In the genomic region with DNA sequence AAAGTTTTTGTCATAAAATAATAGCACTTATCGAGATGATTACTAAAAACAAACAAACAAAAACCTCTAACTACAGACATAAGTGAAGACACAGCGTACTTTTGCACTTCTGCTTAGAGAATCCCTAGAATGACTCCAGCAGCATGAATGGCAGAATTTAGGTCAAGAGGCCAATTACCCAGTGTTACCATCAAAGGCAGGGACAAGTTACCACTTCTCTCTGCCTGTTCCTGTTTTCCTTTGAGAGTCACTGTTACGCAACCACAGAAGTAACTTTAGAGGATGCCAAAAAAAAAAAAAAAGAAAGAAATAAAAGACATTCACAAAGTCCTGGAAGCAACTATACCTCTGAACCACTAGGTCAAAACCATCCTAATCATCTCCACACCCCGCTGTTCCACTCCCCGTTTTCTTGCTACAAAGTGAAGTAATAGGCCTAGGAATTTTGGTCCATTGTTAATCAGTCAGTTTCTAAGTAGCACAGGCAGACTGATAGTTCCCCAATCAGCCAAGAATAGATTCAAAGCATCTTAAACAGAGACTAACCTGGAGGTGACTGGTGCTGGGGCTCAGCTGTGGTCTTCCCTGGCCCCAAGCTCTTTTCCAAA, we compare ENCODE assay signal across 11 cellular contexts. TPM values are rescaled to one million over a fixed set of nuclear protein-coding genes. Genes with fewer than 3 reads are reported as not detected.
DNase-seq lines count a peak whose midpoint lies in the region; ATAC-seq and TF ChIP-seq lines count a peak whose summit lies in the region.
"Had no signal": no experiment of that assay in that cellular context is flagged by ENCODE, and none has a peak within 500 bp of the region (broad histone marks: within the 10 kb centered on the region; RNA-seq: fewer than 3 reads in every experiment).

No MANE protein-coding gene starts in this region.

- no CpG with 5 or more reads among the region's 5 CpGs for WGBS in H9 (ENCODE audit: extremely low coverage, insufficient read length, low lambda C conversion rate)

- no peak overlapping the region for H2BK12ac ChIP-seq in H9 (ENCODE audit: insufficient read length, low read depth, low read length)

- no peak overlapping the region for H3K56ac ChIP-seq in H9 (ENCODE audit: insufficient read length, low read depth, low read length)

- H3K4me1 ChIP-seq in BLaER1 treated with 17β-estradiol and CSF1 and Interleukin-3, amounts not matched to agents 10 nM and 100 nM: peaks cover 14 to 89% (median 62%) of the 10 kb centered on the region in 10 experiments; a peak in 18 of 20 replicates
- peaks cover 0 to 13% of the 10 kb centered on the region in 2 donors for H3K4me1 ChIP-seq in naive thymus-derived CD4-positive, alpha-beta T cell (ENCODE audit: control insufficient read depth in 2 of 2, insufficient read depth in 2 of 2, low read length in 2 of 2)
- H3K4me1 ChIP-seq in H9 (ENCODE audit: insufficient read depth, low read length): no peaks in the 10 kb centered on the region; the same call in 1 of the 2 replicates

- TF ChIP-seq CTCF in epithelial cell of esophagus (IDR thresholded peaks at IDR 0.05; ENCODE audit: insufficient read depth, low read depth, low read length, missing control alignments) (no peak), H9 (conservative IDR thresholded peaks at IDR 0.05) (no peak)

- DNase-seq in OCI-M1 (lab: John Stamatoyannopoulos, UW): peak; percentile 50
- DNase-seq in epithelial cell of esophagus (ENCODE audit: low read depth): peak; percentile 47
- no peak for DNase-seq in naive thymus-derived CD4-positive, alpha-beta T cell
- DNase-seq in stimulated activated CD4-positive, alpha-beta T cell treated with anti-CD3 and anti-CD28 coated beads, Interleukin-12 subunit alpha, Interleukin-12 subunit beta, amount 100 ng/mL, for 4 hours: no peak
- DNase-seq in H9: no peak
- DNase-seq in amniotic stem cell (lab: John Stamatoyannopoulos, UW): no peak
- DNase-seq in stimulated activated naive B cell treated with anti-CD40 and anti-IgM and Interleukin-4, amounts not matched to agents 10 μg/mL and 1 μg/mL and 100 μg/mL, for 72 hours: no peak
- DNase-seq: activated T-cell treated with anti-CD3 and anti-CD28 coated beads, Interleukin-2, amount 50 U/mL, for 72 hours; CD4-positive, CD25-positive, alpha-beta regulatory T cell; NCI-H187 treated with DMSO at 0.1 percent for 48 hours had no signal

- H3K36me3 ChIP-seq in BLaER1 treated with 17β-estradiol and CSF1 and Interleukin-3, amounts not matched to agents 10 nM and 100 nM: peaks cover 0 to 5% (median 0%) of the 10 kb centered on the region in 11 experiments; a peak in 1 of 22 replicates
- H3K36me3 ChIP-seq in naive thymus-derived CD4-positive, alpha-beta T cell (ENCODE audit: control insufficient read depth in 2 of 3, insufficient read depth in 3 of 3, low read length in 3 of 3): no peaks in the 10 kb centered on the region

- no peak overlapping the region for H2BK120ac ChIP-seq in H9 (ENCODE audit: low read depth, low read length, poor library complexity, severe bottlenecking)

- H4K8ac ChIP-seq in H9 (replicated peaks; ENCODE audit: insufficient read length, low read depth, low read length): no peak overlapping the region

- peaks cover 0 to 8% (median 4%) of the 10 kb centered on the region in 5 donors for H3K27me3 Mint-ChIP-seq in naive thymus-derived CD4-positive, alpha-beta T cell
- no peaks in the 10 kb centered on the region for H3K27me3 Mint-ChIP-seq in H9 (ENCODE audit: low read depth)
- peaks cover 15 to 45% of the 10 kb centered on the region in 2 donors for H3K27me3 Mint-ChIP-seq in stimulated activated naive B cell treated with anti-CD40 and anti-IgM and Interleukin-4, amounts not matched to agents 10 μg/mL and 1 μg/mL and 100 μg/mL, for 72 hours

- intact Hi-C loops in naive thymus-derived CD4-positive, alpha-beta T cell (cut with micrococcal nuclease): loop anchor here in 1 of 2 donors (5.0 kb wide), 1 partner anchor 75 kb away; no protein-coding TSS in a partner anchor

- POLR2A ChIA-PET in naive thymus-derived CD4-positive, alpha-beta T cell (lab: Charles Lee): no interaction called here

- H3K27ac ChIP-seq in BLaER1 treated with 17β-estradiol and CSF1 and Interleukin-3, amounts not matched to agents 10 nM and 100 nM: peak overlapping the region in 9 of 11 experiments; percentile 35 to 87 (median 70); a peak in 15 of 22 replicates
- H3K27ac ChIP-seq in naive thymus-derived CD4-positive, alpha-beta T cell (ENCODE audit: low read depth, low read length): no peak overlapping the region
- no peak overlapping the region for H3K27ac ChIP-seq in H9 (ENCODE audit: insufficient read length, low read depth, low read length)

- peaks cover 0 to 16% (median 0%) of the 10 kb centered on the region in 11 experiments; a peak in 2 of 22 replicates for H3K9me3 ChIP-seq in BLaER1 treated with 17β-estradiol and CSF1 and Interleukin-3, amounts not matched to agents 10 nM and 100 nM (replicated peaks in 1 of 11)
- H3K9me3 ChIP-seq in naive thymus-derived CD4-positive, alpha-beta T cell (ENCODE audit: control insufficient read depth in 2 of 3, low read length in 3 of 3): no peaks in the 10 kb centered on the region
- no peaks in the 10 kb centered on the region for H3K9me3 ChIP-seq in H9 (ENCODE audit: control insufficient read depth, low read depth, low read length)

- no peaks in the 10 kb centered on the region for H3K79me2 ChIP-seq in H9 (ENCODE audit: insufficient read depth, low read length)

- no peak overlapping the region for H2BK5ac ChIP-seq in H9 (ENCODE audit: insufficient read length, low read length)

- CTCF ChIA-PET in naive thymus-derived CD4-positive, alpha-beta T cell (lab: Charles Lee): interaction anchor here (0.6 to 1.0 kb wide), 2 partner anchors 66 to 79 kb away, joined by 3 to 4 read pairs; no protein-coding TSS in a partner anchor

- no peak overlapping the region for H4K5ac ChIP-seq in H9 (ENCODE audit: insufficient read length, low read depth, low read length)

- H3K27me3 ChIP-seq in BLaER1 treated with 17β-estradiol and CSF1 and Interleukin-3, amounts not matched to agents 10 nM and 100 nM: no peaks in the 10 kb centered on the region
- no peaks in the 10 kb centered on the region for H3K27me3 ChIP-seq in naive thymus-derived CD4-positive, alpha-beta T cell (ENCODE audit: control insufficient read depth in 2 of 2, insufficient read depth in 2 of 2, low read length in 2 of 2)
- H3K27me3 ChIP-seq in H9 (ENCODE audit: insufficient read depth, low read length): no peaks in the 10 kb centered on the region

- H3K9ac ChIP-seq in BLaER1 treated with 17β-estradiol and CSF1 and Interleukin-3, amounts not matched to agents 10 nM and 100 nM: peak overlapping the region in 6 of 11 experiments; percentile 3 to 85 (median 68); a peak in 10 of 22 replicates
- no peak overlapping the region for H3K9ac ChIP-seq in H9 (ENCODE audit: extremely low read depth, insufficient read length, low read length)

- no peak overlapping the region for H3K14ac ChIP-seq in H9 (ENCODE audit: insufficient read depth, low read length)

- ATAC-seq in naive thymus-derived CD4-positive, alpha-beta T cell: peak; percentile 46
- ATAC-seq in stimulated activated naive B cell treated with anti-CD40 and anti-IgM and Interleukin-4, amounts not matched to agents 10 μg/mL and 1 μg/mL and 100 μg/mL, for 72 hours (replicated peaks): no peak
- ATAC-seq: activated T-cell treated with anti-CD3 and anti-CD28 coated beads, Interleukin-2, amount 50 U/mL, for 72 hours had no signal

- peak overlapping the region in 5 of 10 experiments; percentile 25 to 67 (median 54); a peak in 9 of 20 replicates for H3K4me3 ChIP-seq in BLaER1 treated with 17β-estradiol and CSF1 and Interleukin-3, amounts not matched to agents 10 nM and 100 nM
- no peak overlapping the region for H3K4me3 ChIP-seq in epithelial cell of esophagus (ENCODE audit: low read length)
- H3K4me3 ChIP-seq in naive thymus-derived CD4-positive, alpha-beta T cell (ENCODE audit: low read length): no peak overlapping the region

- H4K91ac ChIP-seq in H9 (ENCODE audit: insufficient read length, low read depth, low read length): no peak overlapping the region

- no peaks in the 10 kb centered on the region for H3K36me3 Mint-ChIP-seq in naive thymus-derived CD4-positive, alpha-beta T cell
- no peaks in the 10 kb centered on the region for H3K36me3 Mint-ChIP-seq in H9 (ENCODE audit: insufficient read depth in 1 of 3, low read depth in 3 of 3)
- no peaks in the 10 kb centered on the region for H3K36me3 Mint-ChIP-seq in stimulated activated naive B cell treated with anti-CD40 and anti-IgM and Interleukin-4, amounts not matched to agents 10 μg/mL and 1 μg/mL and 100 μg/mL, for 72 hours
- H3K36me3 Mint-ChIP-seq: CD4-positive, CD25-positive, alpha-beta regulatory T cell had no signal

- peak overlapping the region in 1 of 9 donors; percentile 4 for H3K27ac Mint-ChIP-seq in naive thymus-derived CD4-positive, alpha-beta T cell
- H3K27ac Mint-ChIP-seq in H9: peak overlapping the region in 1 of 3 experiments; percentile 3; a peak in 1 of 7 replicates
- no peak overlapping the region for H3K27ac Mint-ChIP-seq in stimulated activated naive B cell treated with anti-CD40 and anti-IgM and Interleukin-4, amounts not matched to agents 10 μg/mL and 1 μg/mL and 100 μg/mL, for 72 hours
- H3K27ac Mint-ChIP-seq: activated T-cell treated with anti-CD3 and anti-CD28 coated beads, Interleukin-2, amount 50 U/mL, for 72 hours had no signal

- H2BK15ac ChIP-seq in H9 (ENCODE audit: low read depth, low read length): no peak overlapping the region

- H3K4me3 Mint-ChIP-seq in naive thymus-derived CD4-positive, alpha-beta T cell: no peak overlapping the region
- H3K4me3 Mint-ChIP-seq in H9: no peak overlapping the region
- no peak overlapping the region for H3K4me3 Mint-ChIP-seq in stimulated activated naive B cell treated with anti-CD40 and anti-IgM and Interleukin-4, amounts not matched to agents 10 μg/mL and 1 μg/mL and 100 μg/mL, for 72 hours
- H3K4me3 Mint-ChIP-seq: activated T-cell treated with anti-CD3 and anti-CD28 coated beads, Interleukin-2, amount 50 U/mL, for 72 hours; CD4-positive, CD25-positive, alpha-beta regulatory T cell had no signal

- no peaks in the 10 kb centered on the region for H3K79me1 ChIP-seq in H9 (ENCODE audit: insufficient read depth, low read depth, low read length, poor library complexity, severe bottlenecking)

- peaks cover 9 to 50% (median 27%) of the 10 kb centered on the region in 7 donors for H3K4me1 Mint-ChIP-seq in naive thymus-derived CD4-positive, alpha-beta T cell
- peaks cover 19 to 21% of the 10 kb centered on the region in 2 experiments for H3K4me1 Mint-ChIP-seq in H9
- peaks cover 12 to 16% of the 10 kb centered on the region in 2 donors for H3K4me1 Mint-ChIP-seq in stimulated activated naive B cell treated with anti-CD40 and anti-IgM and Interleukin-4, amounts not matched to agents 10 μg/mL and 1 μg/mL and 100 μg/mL, for 72 hours

- H3K4ac ChIP-seq in H9 (ENCODE audit: low read depth, low read length): no peak overlapping the region

- no peak overlapping the region for H2AK5ac ChIP-seq in H9 (ENCODE audit: insufficient read length, low read length)

- peak overlapping the region in 10 of 11 experiments; percentile 7 to 99 (median 66); a peak in 18 of 22 replicates for H3K4me2 ChIP-seq in BLaER1 treated with 17β-estradiol and CSF1 and Interleukin-3, amounts not matched to agents 10 nM and 100 nM
- no peak overlapping the region for H3K4me2 ChIP-seq in H9 (ENCODE audit: insufficient read depth, insufficient read length, low read length)

- H3K18ac ChIP-seq in H9 (ENCODE audit: insufficient read length, low read depth, low read length): no peak overlapping the region

- no peak overlapping the region for H3T11ph ChIP-seq in H9 (ENCODE audit: low read length)

- no peaks in the 10 kb centered on the region for H3K9me3 Mint-ChIP-seq in naive thymus-derived CD4-positive, alpha-beta T cell
- no peaks in the 10 kb centered on the region for H3K9me3 Mint-ChIP-seq in H9
- no peaks in the 10 kb centered on the region for H3K9me3 Mint-ChIP-seq in stimulated activated naive B cell treated with anti-CD40 and anti-IgM and Interleukin-4, amounts not matched to agents 10 μg/mL and 1 μg/mL and 100 μg/mL, for 72 hours
- H3K9me3 Mint-ChIP-seq: activated T-cell treated with anti-CD3 and anti-CD28 coated beads, Interleukin-2, amount 50 U/mL, for 72 hours had no signal

- H4K20me1 ChIP-seq in BLaER1 treated with 17β-estradiol and CSF1 and Interleukin-3, amounts not matched to agents 10 nM and 100 nM: peaks cover 0 to 47% (median 0%) of the 10 kb centered on the region in 11 experiments; a peak in 3 of 22 replicates
- no peaks in the 10 kb centered on the region for H4K20me1 ChIP-seq in H9 (ENCODE audit: control insufficient read depth, insufficient read depth, insufficient read length)

- H2BK20ac ChIP-seq in H9 (ENCODE audit: low read depth, low read length, poor library complexity, severe bottlenecking): no peak overlapping the region

- H2AFZ ChIP-seq in H9 (ENCODE audit: low read length): no peak overlapping the region

- H3K23ac ChIP-seq in H9 (ENCODE audit: insufficient read length, low read depth, low read length): no peak overlapping the region

- no peaks in the 10 kb centered on the region for H3K23me2 ChIP-seq in H9 (ENCODE audit: insufficient read length, low read depth, low read length, poor library complexity, severe bottlenecking)

RNA-seq across cellular contexts. Expression of gene FMN1, which starts 41.9 kb away (rescaled TPM):
- 10 to 100 TPM in 2 of 5 experiments, under 1 TPM in 3; 0.02 to 32.2 (median 0.70) TPM for total RNA-seq in naive thymus-derived CD4-positive, alpha-beta T cell
- polyA plus RNA-seq in naive thymus-derived CD4-positive, alpha-beta T cell: 1 to 10 TPM in 1 of 2 donors, not detected in 1; 1.4 TPM
- total RNA-seq in H9 (2021): 1.9 and 2.0 TPM in 2 replicates

Comparison
In these comparisons a context has a peak if more than half of its experiments do, and no peak if none do; other contexts are left out.
1. H3K27ac ChIP-seq: peak in BLaER1 treated with 17β-estradiol and CSF1 and Interleukin-3, amounts not matched to agents 10 nM and 100 nM (9 of 11); none in naive thymus-derived CD4-positive, alpha-beta T cell (single experiment) and H9 (single experiment).
2. DNase-seq: peak in OCI-M1 (single experiment) and epithelial cell of esophagus (single experiment); none in naive thymus-derived CD4-positive, alpha-beta T cell (0 of 9), stimulated activated CD4-positive, alpha-beta T cell treated with anti-CD3 and anti-CD28 coated beads, Interleukin-12 subunit alpha, Interleukin-12 subunit beta, amount 100 ng/mL, for 4 hours (single experiment), H9 (single experiment), amniotic stem cell (single experiment) and stimulated activated naive B cell treated with anti-CD40 and anti-IgM and Interleukin-4, amounts not matched to agents 10 μg/mL and 1 μg/mL and 100 μg/mL, for 72 hours (single experiment).